In the genomic region with DNA sequence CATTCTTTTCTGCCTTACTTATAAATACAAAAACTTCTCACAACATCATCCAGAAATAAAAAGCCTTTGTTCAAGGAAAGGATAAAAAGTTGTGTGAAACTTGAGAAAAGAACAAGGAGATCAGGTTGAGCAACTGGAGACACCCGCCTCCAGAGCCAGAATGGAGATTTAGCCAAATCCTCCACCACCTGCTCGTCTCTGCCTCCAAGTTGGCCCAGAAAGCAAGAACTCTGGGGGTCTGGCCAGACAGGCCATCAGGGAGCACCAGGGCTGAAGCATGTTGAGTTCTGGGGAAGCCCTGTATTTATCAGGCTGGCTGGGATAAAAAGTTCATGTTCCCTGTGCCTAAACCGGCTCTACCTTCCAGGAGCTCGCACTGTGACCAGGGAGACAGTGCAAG, we compare ENCODE assay signal across 15 cellular contexts. TPM values are rescaled to one million over a fixed set of nuclear protein-coding genes. Genes with fewer than 3 reads are reported as not detected.
DNase-seq lines count a peak whose midpoint lies in the region; ATAC-seq, FAIRE-seq and TF ChIP-seq lines count a peak whose summit lies in the region.
"Had no signal": no experiment of that assay in that cellular context is flagged by ENCODE, and none has a peak within 500 bp of the region (broad histone marks: within the 10 kb centered on the region; RNA-seq: fewer than 3 reads in every experiment).

No MANE protein-coding gene starts in this region.

- H3K36me3 ChIP-seq in psoas muscle (ENCODE audit: insufficient read depth in 1 of 2, low read depth in 1 of 2) (no peaks in the 10 kb centered on the region), mucosa of descending colon (ENCODE audit: low read depth) (no peaks in the 10 kb centered on the region)
- H3K36me3 ChIP-seq: adrenal gland, MG63 had no signal

- no peaks in the 10 kb centered on the region for H3K9me3 ChIP-seq in psoas muscle
- no peaks in the 10 kb centered on the region for H3K9me3 ChIP-seq in mucosa of descending colon
- H3K9me3 ChIP-seq: adrenal gland, MG63 had no signal

- FAIRE-seq in HTR-8/SVneo (lab: Jason Lieb, UNC) = no peak
- FAIRE-seq: GM12891, islet of Langerhans had no signal

- 23 to 32% (median 29%) methylated on average over 4 of the region's 4 CpGs for WGBS in psoas muscle, 3 donors

- no peak for DNase-seq in Right ventricle myocardium inferior (ENCODE audit: missing footprints)
- DNase-seq in cardiac septum (ENCODE audit: low spot score) = no peak
- DNase-seq in Right ventricle myocardium superior = peak; percentile 54
- peak; percentile 61 to 77 for DNase-seq in psoas muscle
- DNase-seq in activated naive CD4-positive, alpha-beta T cell (lab: John Stamatoyannopoulos, UW) = no peak
- DNase-seq in mucosa of descending colon = no peak
- no peak for DNase-seq in NCI-H1436 (lab: John Stamatoyannopoulos, UW)
- DNase-seq in HTR-8/SVneo (ENCODE audit: insufficient read length, low spot score) = no peak
- DNase-seq: adrenal gland, MG63, naive B cell, NCI-H2107 had no signal

- peak overlapping the region; percentile 74 for H3K27ac ChIP-seq in psoas muscle

- no peaks in the 10 kb centered on the region for H3K27me3 ChIP-seq in psoas muscle (ENCODE audit: insufficient read depth in 3 of 3, low read length in 2 of 3)
- H3K27me3 ChIP-seq: adrenal gland, MG63 had no signal

- peak; percentile 77 for ATAC-seq in Right ventricle myocardium inferior
- ATAC-seq in Right ventricle myocardium superior (ENCODE audit: poor library complexity) = peak; percentile 61
- ATAC-seq in psoas muscle = peak; percentile 56 to 79 (median 62)
- no peak for ATAC-seq in mucosa of descending colon
- ATAC-seq: WTC11 had no signal

- no peak overlapping the region for H3K4me3 ChIP-seq in psoas muscle
- no peak overlapping the region for H3K4me3 ChIP-seq in mucosa of descending colon
- H3K4me3 ChIP-seq: adrenal gland, MG63 had no signal

- intact Hi-C loops in Right ventricle myocardium inferior (cut with DNase I) = no loop called here
- intact Hi-C loops in cardiac septum (cut with DNase I) = loop anchor here (5.0 kb wide), 1 partner anchor 46 kb away; no protein-coding TSS in a partner anchor
- intact Hi-C loops in Right ventricle myocardium superior (cut with DNase I) = no loop called here
- intact Hi-C loops in psoas muscle (cut with DNase I) = loop anchor here in 1 of 2 donors (1.0 kb wide), 1 partner anchor 38 kb away; no protein-coding TSS in a partner anchor
- intact Hi-C loops in mucosa of descending colon (cut with DNase I, micrococcal nuclease) = no loop called here

- peaks cover 64% of the 10 kb centered on the region for H3K4me1 ChIP-seq in psoas muscle
- peaks cover 37% of the 10 kb centered on the region for H3K4me1 ChIP-seq in mucosa of descending colon (ENCODE audit: low read depth)

- no peak for TF ChIP-seq CTCF in psoas muscle (IDR thresholded peaks at IDR 0.05)
- no peak for TF ChIP-seq CTCF in mucosa of descending colon (IDR thresholded peaks at IDR 0.05)

RNA-seq across cellular contexts. Expression of a gene that starts 14.9 kb away (rescaled TPM):
- total RNA-seq in Right ventricle myocardium inferior (45.3 TPM), cardiac septum (40.0 TPM), Right ventricle myocardium superior (43.4 TPM), psoas muscle (10 to 100 TPM in 2 of 4 donors, 1 to 10 TPM in 2; 8.0 to 21.8 (median 9.5) TPM), mucosa of descending colon (10 to 100 TPM; 37.5 to 75.4 (median 41.5) TPM)
- polyA plus RNA-seq in psoas muscle = 10 to 100 TPM in 1 of 3 donors, 1 to 10 TPM in 2; 3.5 to 10.8 (median 5.5) TPM

Comparison
In these comparisons a context has a peak if more than half of its experiments do, and no peak if none do; other contexts are left out.
1. DNase-seq: peak in Right ventricle myocardium superior (single experiment) and psoas muscle (2 of 2); none in Right ventricle myocardium inferior (single experiment), cardiac septum (single experiment), activated naive CD4-positive, alpha-beta T cell (0 of 4), mucosa of descending colon (0 of 3), NCI-H1436 (single experiment) and HTR-8/SVneo (single experiment).